ENCODE assay signal across 1 cellular context in genomic region chr16:72111653-72112451, GRCh38.
TF ChIP-seq lines count a peak whose summit lies in the region.

No MANE protein-coding gene starts in this region.

TF ChIP-seq in K562, 482 proteins besides CTCF, POLR2A, EP300 and RAD21:
- TF ChIP-seq SUPT5H (IDR thresholded peaks at IDR 0.05) (no peak), L3MBTL2 (IDR thresholded peaks at IDR 0.05) (peak; percentile 80), HMG20B (CRISPR knock-in tag; IDR thresholded peaks at IDR 0.05) (no peak), ZKSCAN1 (IDR thresholded peaks at IDR 0.05; ENCODE audit: low read depth, low read length) (no peak), POLR2G (IDR thresholded peaks at IDR 0.05; ENCODE audit: low read depth, low read length) (no peak), MYC (IDR thresholded peaks at IDR 0.05; ENCODE audit: low read depth, low read length) (peak; percentile 73), MYC (CRISPR knock-in tag; IDR thresholded peaks at IDR 0.05; ENCODE audit: borderline replicate concordance, low read depth) (no peak), RBM22 (IDR thresholded peaks at IDR 0.05; ENCODE audit: low read depth, low read length, poor library complexity, severe bottlenecking) (no peak), BHLHE40 (IDR thresholded peaks at IDR 0.05; ENCODE audit: low read length) (peak; percentile 56; the same call in 1 of the 2 replicates), MGA (IDR thresholded peaks at IDR 0.05) (0 out of 2 replicates have a peak, but pooled peaks have one; percentile 35), USF2 (CRISPR knock-in tag; IDR thresholded peaks at IDR 0.05) (peak; percentile 18; the same call in 1 of the 2 replicates), VEZF1 (CRISPR knock-in tag; IDR thresholded peaks at IDR 0.05) (peak; percentile 61), ZNF444 (CRISPR knock-in tag; IDR thresholded peaks at IDR 0.05) (no peak), RFX1 (IDR thresholded peaks at IDR 0.05) (no peak), FOSL1 (tag; conservative IDR thresholded peaks at IDR 0.05) (peak; percentile 78), ZNF77 (CRISPR knock-in tag; IDR thresholded peaks at IDR 0.05) (no peak), JUND (IDR thresholded peaks at IDR 0.05; ENCODE audit: borderline replicate concordance, low read depth, low read length) (no peak), JUND (tag; IDR thresholded peaks at IDR 0.05; ENCODE audit: borderline replicate concordance, low read depth, low read length) (peak; percentile 42; the same call in 1 of the 3 replicates), NR2C1 (IDR thresholded peaks at IDR 0.05) (no peak), NR2C1 (tag; IDR thresholded peaks at IDR 0.05) (0 out of 2 replicates have a peak, but pooled peaks have one; percentile 17), RAD51 (IDR thresholded peaks at IDR 0.05; ENCODE audit: borderline replicate concordance, low read depth) (0 out of 2 replicates have a peak, but pooled peaks have one; percentile 14), ZBTB5 (IDR thresholded peaks at IDR 0.05) (no peak), ZNF124 (CRISPR knock-in tag; IDR thresholded peaks at IDR 0.05) (no peak), MNT (conservative IDR thresholded peaks at IDR 0.05) (peak in 1 of 2 experiments; percentile 44; a peak in 2 of 4 replicates), FOXJ2 (tag; IDR thresholded peaks at IDR 0.05) (0 out of 2 replicates have a peak, but pooled peaks have one; percentile 32), GABPB2 (CRISPR knock-in tag; conservative IDR thresholded peaks at IDR 0.05) (no peak), E2F6 (IDR thresholded peaks at IDR 0.05; ENCODE audit: borderline replicate concordance in 1 of 2, extremely low read depth in 1 of 2, insufficient read depth in 1 of 2, insufficient read length in 1 of 2, low read depth in 1 of 2, low read length in 1 of 2, poor library complexity in 1 of 2, severe bottlenecking in 1 of 2) (peak in 1 of 2 experiments; percentile 42), NFE2L1 (tag; IDR thresholded peaks at IDR 0.05; ENCODE audit: borderline replicate concordance, low read depth) (no peak), HNRNPUL1 (IDR thresholded peaks at IDR 0.05; ENCODE audit: low read length) (no peak), MAX (CRISPR knock-in tag; IDR thresholded peaks at IDR 0.05) (peak; percentile 67), USF1 (CRISPR knock-in tag; IDR thresholded peaks at IDR 0.05) (0 out of 2 replicates have a peak, but pooled peaks have one; percentile 43)
